In the genomic region with DNA sequence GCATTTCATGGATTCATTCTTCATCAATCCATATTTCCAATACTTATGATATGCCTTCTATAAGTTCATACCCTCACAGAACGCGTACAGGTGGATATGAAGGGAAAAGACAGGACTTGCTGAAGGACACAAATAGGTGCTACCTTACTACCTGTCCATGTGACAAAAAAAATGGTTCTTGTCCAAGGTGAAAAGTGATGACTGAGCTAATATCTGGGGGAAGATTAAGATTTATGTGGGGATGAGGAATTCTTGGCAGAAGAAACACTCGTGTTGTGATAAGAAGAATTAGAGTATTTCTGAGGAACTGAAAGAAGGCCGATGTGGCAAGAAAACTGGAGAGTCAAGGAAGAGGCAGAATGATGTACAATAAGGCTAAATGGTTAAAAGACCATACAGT, we compare ENCODE assay signal across 36 cellular contexts.
"Had no signal": no experiment of that assay in that cellular context is flagged by ENCODE, and none has a peak within 500 bp of the region (broad histone marks: within the 10 kb centered on the region; RNA-seq: fewer than 3 reads in every experiment).

No MANE protein-coding gene starts in this region.

- H3K9me3 ChIP-seq: adrenal gland, body of pancreas, breast epithelium had no signal

- H3K4me1 ChIP-seq: adrenal gland, body of pancreas, breast epithelium had no signal

- FAIRE-seq: astrocyte had no signal

- H3K27me3 ChIP-seq: adrenal gland, body of pancreas, brain microvascular endothelial cell, breast epithelium had no signal

- H3K4me3 ChIP-seq: adrenal gland, body of pancreas, breast epithelium had no signal

- H3K36me3 ChIP-seq: adrenal gland, brain microvascular endothelial cell, breast epithelium, WERI-Rb-1 had no signal

- DNase-seq: activated CD4-positive, alpha-beta memory T cell treated with anti-CD3 and anti-CD28 coated beads, Interleukin-2, amount 10 ng/mL, durations not matched to agents 7 days and 5 days; activated CD4-positive, alpha-beta T cell treated with anti-CD3 and anti-CD28 coated beads for 1 hour; activated CD4-positive, alpha-beta T cell treated with anti-CD3 and anti-CD28 coated beads for 36 hours; activated CD4-positive, alpha-beta T cell treated with anti-CD3 and anti-CD28 coated beads for 48 hours; activated CD4-positive, alpha-beta T cell treated with anti-CD3 and anti-CD28 coated beads, Interleukin-2, amount 10 ng/mL, durations not matched to agents 7 days and 5 days; activated CD4-positive, alpha-beta T cell treated with anti-CD3 and anti-CD28 coated beads, Interleukin-2, amount 50 U/mL, for 48 hours; activated CD4-positive, CD25-positive, alpha-beta regulatory T cell; activated CD8-positive, alpha-beta memory T cell treated with anti-CD3 and anti-CD28 coated beads for 24 hours; activated CD8-positive, alpha-beta memory T cell treated with anti-CD3 and anti-CD28 coated beads, Interleukin-2, amount 50 U/mL, for 4 hours; activated CD8-positive, alpha-beta T cell treated with anti-CD3 and anti-CD28 coated beads, Interleukin-2, amount 10 ng/mL, durations not matched to agents 7 days and 5 days; activated effector memory CD4-positive, alpha-beta T cell treated with anti-CD3 and anti-CD28 coated beads, Interleukin-2, amount 50 U/mL, for 16 hours; activated gamma-delta T cell treated with Interleukin-2 at 50 U/mL for 16 hours; activated naive CD4-positive, alpha-beta T cell; activated naive CD4-positive, alpha-beta T cell treated with anti-CD3 and anti-CD28 coated beads for 36 hours; activated naive CD4-positive, alpha-beta T cell treated with anti-CD3 and anti-CD28 coated beads, Interleukin-2, amount 50 U/mL, for 16 hours; activated naive CD8-positive, alpha-beta T cell treated with anti-CD3 and anti-CD28 coated beads for 36 hours; activated T-cell treated with anti-CD3 and anti-CD28 coated beads for 4 hours; activated T-cell treated with anti-CD3 and anti-CD28 coated beads, Interleukin-2, amount 50 U/mL, for 1 hour; activated T-cell treated with anti-CD3 and anti-CD28 coated beads, Interleukin-2, amount 50 U/mL, for 4 hours; activated T-cell treated with anti-CD3 and anti-CD28 coated beads, Interleukin-2, amount 50 U/mL, for 72 hours; adrenal gland; amniotic stem cell; aorta; body of pancreas; brain microvascular endothelial cell; central memory CD4-positive, alpha-beta T cell; T-helper 1 cell; T-helper 2 cell; T-helper 9 cell; WERI-Rb-1 had no signal

- ATAC-seq: activated CD4-positive, alpha-beta T cell treated with anti-CD3 and anti-CD28 coated beads for 36 hours; activated CD4-positive, CD25-positive, alpha-beta regulatory T cell treated with anti-CD3 and anti-CD28 coated beads, Interleukin-2, amount 50 U/mL, for 24 hours; activated CD8-positive, alpha-beta T cell treated with anti-CD3 and anti-CD28 coated beads, Interleukin-2, amount 10 ng/mL, durations not matched to agents 7 days and 5 days; activated naive CD4-positive, alpha-beta T cell treated with anti-CD3 and anti-CD28 coated beads, Interleukin-2, amount 50 U/mL, for 72 hours; activated T-cell treated with anti-CD3 and anti-CD28 coated beads, Interleukin-2, amount 50 U/mL, for 4 hours; activated T-cell treated with anti-CD3 and anti-CD28 coated beads, Interleukin-2, amount 50 U/mL, for 72 hours; activated T-helper 17 cell treated with anti-CD3 and anti-CD28 coated beads, Interleukin-2, amount 50 U/mL, for 72 hours; body of pancreas; WTC11 had no signal

- H3K27ac ChIP-seq: adrenal gland, body of pancreas, brain microvascular endothelial cell, breast epithelium, WERI-Rb-1 had no signal
